ENCODE assay signal across 2 cellular contexts in genomic region chr19:5686326-5686646, GRCh38.
A peak's percentile ranks its signal among the peaks of the same experiment; 100 is the strongest.
TF ChIP-seq lines count a peak whose summit lies in the region.

No MANE protein-coding gene starts in this region.

TF ChIP-seq in H1, 55 proteins besides CTCF, POLR2A, EP300 and RAD21:
- TF ChIP-seq, protein P1, sequence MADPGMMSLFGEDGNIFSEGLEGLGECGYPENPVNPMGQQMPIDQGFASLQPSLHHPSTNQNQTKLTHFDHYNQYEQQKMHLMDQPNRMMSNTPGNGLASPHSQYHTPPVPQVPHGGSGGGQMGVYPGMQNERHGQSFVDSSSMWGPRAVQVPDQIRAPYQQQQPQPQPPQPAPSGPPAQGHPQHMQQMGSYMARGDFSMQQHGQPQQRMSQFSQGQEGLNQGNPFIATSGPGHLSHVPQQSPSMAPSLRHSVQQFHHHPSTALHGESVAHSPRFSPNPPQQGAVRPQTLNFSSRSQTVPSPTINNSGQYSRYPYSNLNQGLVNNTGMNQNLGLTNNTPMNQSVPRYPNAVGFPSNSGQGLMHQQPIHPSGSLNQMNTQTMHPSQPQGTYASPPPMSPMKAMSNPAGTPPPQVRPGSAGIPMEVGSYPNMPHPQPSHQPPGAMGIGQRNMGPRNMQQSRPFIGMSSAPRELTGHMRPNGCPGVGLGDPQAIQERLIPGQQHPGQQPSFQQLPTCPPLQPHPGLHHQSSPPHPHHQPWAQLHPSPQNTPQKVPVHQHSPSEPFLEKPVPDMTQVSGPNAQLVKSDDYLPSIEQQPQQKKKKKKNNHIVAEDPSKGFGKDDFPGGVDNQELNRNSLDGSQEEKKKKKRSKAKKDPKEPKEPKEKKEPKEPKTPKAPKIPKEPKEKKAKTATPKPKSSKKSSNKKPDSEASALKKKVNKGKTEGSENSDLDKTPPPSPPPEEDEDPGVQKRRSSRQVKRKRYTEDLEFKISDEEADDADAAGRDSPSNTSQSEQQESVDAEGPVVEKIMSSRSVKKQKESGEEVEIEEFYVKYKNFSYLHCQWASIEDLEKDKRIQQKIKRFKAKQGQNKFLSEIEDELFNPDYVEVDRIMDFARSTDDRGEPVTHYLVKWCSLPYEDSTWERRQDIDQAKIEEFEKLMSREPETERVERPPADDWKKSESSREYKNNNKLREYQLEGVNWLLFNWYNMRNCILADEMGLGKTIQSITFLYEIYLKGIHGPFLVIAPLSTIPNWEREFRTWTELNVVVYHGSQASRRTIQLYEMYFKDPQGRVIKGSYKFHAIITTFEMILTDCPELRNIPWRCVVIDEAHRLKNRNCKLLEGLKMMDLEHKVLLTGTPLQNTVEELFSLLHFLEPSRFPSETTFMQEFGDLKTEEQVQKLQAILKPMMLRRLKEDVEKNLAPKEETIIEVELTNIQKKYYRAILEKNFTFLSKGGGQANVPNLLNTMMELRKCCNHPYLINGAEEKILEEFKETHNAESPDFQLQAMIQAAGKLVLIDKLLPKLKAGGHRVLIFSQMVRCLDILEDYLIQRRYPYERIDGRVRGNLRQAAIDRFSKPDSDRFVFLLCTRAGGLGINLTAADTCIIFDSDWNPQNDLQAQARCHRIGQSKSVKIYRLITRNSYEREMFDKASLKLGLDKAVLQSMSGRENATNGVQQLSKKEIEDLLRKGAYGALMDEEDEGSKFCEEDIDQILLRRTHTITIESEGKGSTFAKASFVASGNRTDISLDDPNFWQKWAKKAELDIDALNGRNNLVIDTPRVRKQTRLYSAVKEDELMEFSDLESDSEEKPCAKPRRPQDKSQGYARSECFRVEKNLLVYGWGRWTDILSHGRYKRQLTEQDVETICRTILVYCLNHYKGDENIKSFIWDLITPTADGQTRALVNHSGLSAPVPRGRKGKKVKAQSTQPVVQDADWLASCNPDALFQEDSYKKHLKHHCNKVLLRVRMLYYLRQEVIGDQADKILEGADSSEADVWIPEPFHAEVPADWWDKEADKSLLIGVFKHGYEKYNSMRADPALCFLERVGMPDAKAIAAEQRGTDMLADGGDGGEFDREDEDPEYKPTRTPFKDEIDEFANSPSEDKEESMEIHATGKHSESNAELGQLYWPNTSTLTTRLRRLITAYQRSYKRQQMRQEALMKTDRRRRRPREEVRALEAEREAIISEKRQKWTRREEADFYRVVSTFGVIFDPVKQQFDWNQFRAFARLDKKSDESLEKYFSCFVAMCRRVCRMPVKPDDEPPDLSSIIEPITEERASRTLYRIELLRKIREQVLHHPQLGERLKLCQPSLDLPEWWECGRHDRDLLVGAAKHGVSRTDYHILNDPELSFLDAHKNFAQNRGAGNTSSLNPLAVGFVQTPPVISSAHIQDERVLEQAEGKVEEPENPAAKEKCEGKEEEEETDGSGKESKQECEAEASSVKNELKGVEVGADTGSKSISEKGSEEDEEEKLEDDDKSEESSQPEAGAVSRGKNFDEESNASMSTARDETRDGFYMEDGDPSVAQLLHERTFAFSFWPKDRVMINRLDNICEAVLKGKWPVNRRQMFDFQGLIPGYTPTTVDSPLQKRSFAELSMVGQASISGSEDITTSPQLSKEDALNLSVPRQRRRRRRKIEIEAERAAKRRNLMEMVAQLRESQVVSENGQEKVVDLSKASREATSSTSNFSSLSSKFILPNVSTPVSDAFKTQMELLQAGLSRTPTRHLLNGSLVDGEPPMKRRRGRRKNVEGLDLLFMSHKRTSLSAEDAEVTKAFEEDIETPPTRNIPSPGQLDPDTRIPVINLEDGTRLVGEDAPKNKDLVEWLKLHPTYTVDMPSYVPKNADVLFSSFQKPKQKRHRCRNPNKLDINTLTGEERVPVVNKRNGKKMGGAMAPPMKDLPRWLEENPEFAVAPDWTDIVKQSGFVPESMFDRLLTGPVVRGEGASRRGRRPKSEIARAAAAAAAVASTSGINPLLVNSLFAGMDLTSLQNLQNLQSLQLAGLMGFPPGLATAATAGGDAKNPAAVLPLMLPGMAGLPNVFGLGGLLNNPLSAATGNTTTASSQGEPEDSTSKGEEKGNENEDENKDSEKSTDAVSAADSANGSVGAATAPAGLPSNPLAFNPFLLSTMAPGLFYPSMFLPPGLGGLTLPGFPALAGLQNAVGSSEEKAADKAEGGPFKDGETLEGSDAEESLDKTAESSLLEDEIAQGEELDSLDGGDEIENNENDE (IDR thresholded peaks at IDR 0.05; ENCODE audit: insufficient replicate concordance, low read length) = no peak
- TF ChIP-seq GTF2F1 (IDR thresholded peaks at IDR 0.05; ENCODE audit: borderline replicate concordance, low read depth, low read length) (no peak), SIN3A (conservative IDR thresholded peaks at IDR 0.05 in 1 of 2, IDR thresholded peaks at IDR 0.05 in 1 of 2; ENCODE audit: low read depth in 1 of 2, low read length in 2 of 2) (0 out of 4 replicates have a peak, but pooled peaks of 1 of the 2 experiments have one; percentile 18)

TF ChIP-seq in HEK293T, 16 proteins besides CTCF, POLR2A, EP300 and RAD21:
- TF ChIP-seq LEF1 (IDR thresholded peaks at IDR 0.05; ENCODE audit: borderline replicate concordance) (no peak), FOXA1 (IDR thresholded peaks at IDR 0.05) (no peak), TARDBP (IDR thresholded peaks at IDR 0.05) (no peak), L3MBTL2 (conservative IDR thresholded peaks at IDR 0.05) (no peak), FOXK2 (IDR thresholded peaks at IDR 0.05) (no peak), SUZ12 (IDR thresholded peaks at IDR 0.05) (no peak), SP1 (IDR thresholded peaks at IDR 0.05) (no peak; the same call in 1 of the 2 replicates), BHLHE40 (IDR thresholded peaks at IDR 0.05; ENCODE audit: borderline replicate concordance) (no peak), NFRKB (IDR thresholded peaks at IDR 0.05) (no peak), ELF4 (IDR thresholded peaks at IDR 0.05) (no peak), PKNOX1 (IDR thresholded peaks at IDR 0.05) (no peak), HDGF (IDR thresholded peaks at IDR 0.05; ENCODE audit: borderline replicate concordance) (no peak), CTBP1 (IDR thresholded peaks at IDR 0.05; ENCODE audit: borderline replicate concordance) (no peak)
TF ChIP-seq in HEK293T: peak in this region for 0.
